ENCODE assay signal across 8 cellular contexts in the genomic region with DNA sequence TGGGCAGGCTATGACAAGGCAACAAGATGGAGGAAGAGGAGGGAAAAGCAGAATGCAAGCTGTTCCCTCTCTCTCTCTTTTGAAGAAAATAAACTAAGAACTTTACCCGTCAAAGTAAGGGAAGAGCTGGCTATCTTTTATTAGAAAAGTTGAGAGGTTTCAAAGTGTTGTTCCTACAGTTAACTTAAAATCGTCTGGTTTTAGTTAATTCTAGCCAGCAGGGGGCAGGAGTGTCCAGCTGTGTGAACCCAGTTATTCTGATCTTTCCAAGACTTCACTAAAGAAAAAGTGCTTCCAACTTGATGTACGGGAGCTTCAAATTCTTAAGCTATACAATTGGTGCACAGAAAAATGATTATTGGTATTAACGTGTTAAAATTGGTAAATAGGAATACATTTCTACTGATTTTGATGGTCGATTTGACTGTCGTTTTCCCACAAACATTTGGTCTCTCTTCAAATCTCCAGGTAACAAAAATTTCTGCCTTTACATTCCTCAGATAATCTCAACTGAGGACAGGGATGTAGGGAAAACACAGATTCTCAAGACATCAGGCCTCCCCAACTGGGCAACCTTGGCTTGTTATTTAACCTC. TPM values are rescaled to one million over a fixed set of nuclear protein-coding genes. Genes with fewer than 3 reads are reported as not detected.
A peak's percentile ranks its signal among the peaks of the same experiment; 100 is the strongest.
DNase-seq lines count a peak whose midpoint lies in the region; ATAC-seq, FAIRE-seq and TF ChIP-seq lines count a peak whose summit lies in the region.

No MANE protein-coding gene starts in this region.

- peak; percentile 57 for FAIRE-seq in kidney (lab: Jason Lieb, UNC)

- CTCF ChIA-PET in SK-N-SH (lab: Yijun Ruan, JAX) (interaction anchor here (0.6 to 7.2 kb wide), 46 partner anchors 10 to 378 kb away, joined by 3 to 189 read pairs (median 4); a partner anchor contains a TSS), MCF 10A (lab: Yijun Ruan, JAX) (interaction anchor here (0.6 to 5.0 kb wide), 48 partner anchors 8 to 1775 kb away, joined by 3 to 96 read pairs (median 4); a partner anchor contains a TSS)

- H3K4me1 ChIP-seq in SK-N-SH (ENCODE audit: control insufficient read depth in 1 of 2, insufficient read depth in 2 of 2, low read depth in 1 of 2, low read length in 1 of 2) (peaks cover 0 to 14% of the 10 kb centered on the region in 2 experiments; a peak in 2 of 4 replicates), kidney (ENCODE audit: control insufficient read depth in 1 of 2, insufficient read depth in 1 of 2, low read depth in 1 of 2, low read length in 2 of 2) (peaks cover 0 to 10% of the 10 kb centered on the region in 2 donors)

- H3K27me3 Mint-ChIP-seq in MCF 10A (ENCODE audit: insufficient read depth, unreplicated experiment): no peaks in the 10 kb centered on the region

- peak; percentile 80 for TF ChIP-seq RAD21 in SK-N-SH (IDR thresholded peaks at IDR 0.05; ENCODE audit: low read length)

- H3K9me3 ChIP-seq in SK-N-SH (peaks cover 14% of the 10 kb centered on the region; the same call in 1 of the 2 replicates), kidney (ENCODE audit: control insufficient read depth in 1 of 2, low read length in 2 of 2) (peaks cover 0 to 8% of the 10 kb centered on the region in 2 donors)

- peak overlapping the region; percentile 71 for H2AFZ ChIP-seq in SK-N-SH (ENCODE audit: low read depth)

- no peaks in the 10 kb centered on the region for H3K79me2 ChIP-seq in SK-N-SH (ENCODE audit: insufficient read depth)

- H3K4me3 ChIP-seq in SK-N-SH (ENCODE audit: low read depth in 2 of 2, low read length in 1 of 2) (no peak overlapping the region), kidney (ENCODE audit: low read length in 2 of 2) (no peak overlapping the region)

- intact Hi-C loops in MCF 10A (cut with micrococcal nuclease): loop anchor here (1.0 to 2.0 kb wide), 5 partner anchors 143 to 631 kb away; no protein-coding TSS in a partner anchor
- intact Hi-C loops in kidney (cut with DNase I): loop anchor here (10.0 kb wide), 1 partner anchor 357 kb away; no protein-coding TSS in a partner anchor

- no peak overlapping the region for H3K27ac Mint-ChIP-seq in MCF 10A (ENCODE audit: low read depth, unreplicated experiment)

- no peaks in the 10 kb centered on the region for H3K9me2 ChIP-seq in SK-N-SH

- no peak overlapping the region for H3K4me2 ChIP-seq in SK-N-SH

- H4K20me1 ChIP-seq in SK-N-SH (ENCODE audit: insufficient read depth): no peaks in the 10 kb centered on the region

- peaks cover 20% of the 10 kb centered on the region for H3K4me1 Mint-ChIP-seq in MCF 10A (ENCODE audit: insufficient read depth, unreplicated experiment)

- POLR2A ChIA-PET in SK-N-SH (lab: Yijun Ruan, JAX) (no interaction called here), MCF 10A (lab: Yijun Ruan, JAX) (interaction anchor here (0.5 to 2.0 kb wide), 7 partner anchors 28 to 374 kb away, joined by 3 to 6 read pairs (median 4); no protein-coding TSS in a partner anchor)

- peaks cover 16% of the 10 kb centered on the region for H3K9me3 Mint-ChIP-seq in MCF 10A (ENCODE audit: unreplicated experiment)

- ATAC-seq in HG03565 (IDR thresholded peaks at IDR 0.05; ENCODE audit: unreplicated experiment): no peak

- H3K9ac ChIP-seq in SK-N-SH: no peak overlapping the region
- H3K9ac ChIP-seq in kidney (ENCODE audit: low read length in 2 of 2): no peak overlapping the region

- 7% methylated on average over 6 of the region's 6 CpGs for WGBS in SK-N-SH (ENCODE audit: low lambda C conversion rate)

- H3K4me3 Mint-ChIP-seq in MCF 10A (ENCODE audit: unreplicated experiment): no peak overlapping the region

- BruUV-seq in MCF 10A (replicated peaks; lab: Mats Ljungman, UMichigan): no TSS peak

- H3F3A ChIP-seq in SK-N-SH (replicated peaks; ENCODE audit: insufficient read depth): peaks cover 5% of the 10 kb centered on the region

- DNase-seq in NCI-H2107 treated with DMSO at 0.1 percent for 48 hours (lab: John Stamatoyannopoulos, UW; ENCODE audit: unreplicated experiment): peak; percentile 45
- no peak for DNase-seq in NCI-H2107 (lab: John Stamatoyannopoulos, UW)
- peak; percentile 22 for DNase-seq in HuH-7.5 (ENCODE audit: low spot score)
- peak; percentile 49 for DNase-seq in SK-N-SH
- peak; percentile 68 for DNase-seq in MCF 10A (ENCODE audit: unreplicated experiment)
- no peak for DNase-seq in kidney
- peak; percentile 58 for DNase-seq in stimulated activated CD4-positive, alpha-beta T cell treated with anti-CD3 and anti-CD28 coated beads, Interleukin-2, amount 100 ng/mL, for 48 hours

- H3K27me3 ChIP-seq in SK-N-SH (ENCODE audit: insufficient read depth): no peaks in the 10 kb centered on the region

- no peak overlapping the region for H3K27ac ChIP-seq in SK-N-SH (ENCODE audit: low read depth in 2 of 2, low read length in 1 of 2)
- H3K27ac ChIP-seq in kidney (ENCODE audit: low read depth in 2 of 2, low read length in 2 of 2): no peak overlapping the region

- peaks cover 8% of the 10 kb centered on the region for H3K36me3 Mint-ChIP-seq in MCF 10A (ENCODE audit: insufficient read depth, unreplicated experiment)

- TF ChIP-seq EP300 in SK-N-SH (IDR thresholded peaks at IDR 0.05; ENCODE audit: borderline replicate concordance in 1 of 2, low read depth in 1 of 2, low read length in 1 of 2): no peak

- no peaks in the 10 kb centered on the region for H3K36me3 ChIP-seq in SK-N-SH (replicated peaks in 1 of 2; ENCODE audit: control insufficient read depth in 1 of 2, insufficient read depth in 2 of 2, low read length in 1 of 2)
- no peaks in the 10 kb centered on the region for H3K36me3 ChIP-seq in kidney (ENCODE audit: control insufficient read depth in 1 of 2, insufficient read depth in 2 of 2, low read length in 2 of 2)

- TF ChIP-seq CTCF in SK-N-SH (IDR thresholded peaks at IDR 0.05) (peak; percentile 86), MCF 10A (IDR thresholded peaks at IDR 0.05; ENCODE audit: unreplicated experiment) (peak; percentile 76), kidney (IDR thresholded peaks at IDR 0.05; ENCODE audit: borderline replicate concordance, extremely low read depth, insufficient read depth) (peak; percentile 76)

TF ChIP-seq in SK-N-SH, 30 proteins besides CTCF, POLR2A, EP300 and RAD21:
- TF ChIP-seq SMC3 (IDR thresholded peaks at IDR 0.05; ENCODE audit: low read depth, low read length) (peak; percentile 65), GABPA (IDR thresholded peaks at IDR 0.05; ENCODE audit: low read depth) (no peak), GATA2 (CRISPR knock-in tag; IDR thresholded peaks at IDR 0.05) (no peak)

RNA-seq across cellular contexts. Expression of a gene that starts 28.4 kb away (rescaled TPM):
- polyA plus RNA-seq in SK-N-SH (2012; rRNA removed): 4.4 and 5.1 TPM in 2 replicates
- polyA plus RNA-seq in SK-N-SH (2012; cell fraction: cytosol; rRNA removed): 4.3 and 5.1 TPM in 2 replicates
- polyA plus RNA-seq in SK-N-SH (2012; cell fraction: nucleus; rRNA removed): 19.1 and 31.1 TPM in 2 replicates
- 49.5 and 57.4 TPM in 2 replicates for total RNA-seq in MCF 10A (2022)
- total RNA-seq in kidney: 57.9 TPM
- polyA plus RNA-seq in kidney (ENCODE audit: insufficient read depth, low read depth, low replicate concordance): 11.6 TPM

Comparison
In these comparisons a context has a peak if more than half of its experiments do, and no peak if none do; other contexts are left out.
1. DNase-seq: peak in NCI-H2107 treated with DMSO at 0.1 percent for 48 hours (single experiment), HuH-7.5 (single experiment), SK-N-SH (single experiment), MCF 10A (single experiment) and stimulated activated CD4-positive, alpha-beta T cell treated with anti-CD3 and anti-CD28 coated beads, Interleukin-2, amount 100 ng/mL, for 48 hours (2 of 2); none in NCI-H2107 (single experiment) and kidney (single experiment).
2. Peak in every context shown above with its lines, with median percentiles within 50 percentile points of each other: CTCF ChIP-seq.